27 cellular contexts compared by ENCODE assay signal in genomic region chr15:88975891-88976290, GRCh38.
"Had no signal": no experiment of that assay in that cellular context is flagged by ENCODE, and none has a peak within 500 bp of the region (broad histone marks: within the 10 kb centered on the region; RNA-seq: fewer than 3 reads in every experiment).

No MANE protein-coding gene starts in this region.

- H3K27me3 ChIP-seq: esophagus muscularis mucosa, sigmoid colon, suprapubic skin, tibial nerve had no signal

- H3K4me3 Mint-ChIP-seq: activated naive CD8-positive, alpha-beta T cell; activated T-cell treated with anti-CD3 and anti-CD28 coated beads, Interleukin-2, amount 50 U/mL, for 24 hours; activated T-helper 17 cell treated with anti-CD3 and anti-CD28 coated beads, Interleukin-2, amount 50 U/mL, for 72 hours; naive thymus-derived CD4-positive, alpha-beta T cell; neural crest cell; stimulated activated memory B cell treated with anti-CD40 and anti-IgM and Interleukin-4, amounts not matched to agents 10 μg/mL and 1 μg/mL and 100 μg/mL, for 72 hours had no signal

- H3K36me3 Mint-ChIP-seq: naive thymus-derived CD4-positive, alpha-beta T cell; stimulated activated memory B cell treated with anti-CD40 and anti-IgM and Interleukin-4, amounts not matched to agents 10 μg/mL and 1 μg/mL and 100 μg/mL, for 72 hours had no signal

- H3K4me1 ChIP-seq: esophagus muscularis mucosa, lower lobe of right lung, sigmoid colon, suprapubic skin, tibial nerve had no signal

- DNase-seq: activated CD4-positive, alpha-beta T cell treated with anti-CD3 and anti-CD28 coated beads, Interleukin-2, amount 50 U/mL, for 4 hours; activated CD8-positive, alpha-beta memory T cell treated with anti-CD3 and anti-CD28 coated beads for 24 hours; activated CD8-positive, alpha-beta memory T cell treated with anti-CD3 and anti-CD28 coated beads, Interleukin-2, amount 50 U/mL, for 4 hours; activated naive CD4-positive, alpha-beta T cell; activated T-cell treated with anti-CD3 and anti-CD28 coated beads, Interleukin-2, amount 50 U/mL, for 24 hours; amygdala; cerebellar nuclear complex; kidney; lower lobe of right lung; naive thymus-derived CD4-positive, alpha-beta T cell; occipital lobe; posterior cingulate gyrus; retina; sigmoid colon; stimulated activated CD4-positive, alpha-beta T cell treated with anti-CD3 and anti-CD28 coated beads, Interleukin-15, amount 100 ng/mL, for 24 hours; stomach; T-helper 9 cell had no signal

- FAIRE-seq: kidney, urothelium cell line had no signal

- H3K27ac ChIP-seq: coronary artery, esophagus muscularis mucosa, lower lobe of right lung, sigmoid colon, stomach, suprapubic skin, tibial nerve had no signal

- H3K4me2 ChIP-seq: smooth muscle cell had no signal

- H3K9me3 ChIP-seq: lower lobe of right lung, sigmoid colon, suprapubic skin had no signal

- H3K27ac Mint-ChIP-seq: activated naive CD8-positive, alpha-beta T cell; activated T-cell treated with anti-CD3 and anti-CD28 coated beads, Interleukin-2, amount 50 U/mL, for 24 hours; activated T-helper 17 cell treated with anti-CD3 and anti-CD28 coated beads, Interleukin-2, amount 50 U/mL, for 72 hours; naive thymus-derived CD4-positive, alpha-beta T cell; stimulated activated memory B cell treated with anti-CD40 and anti-IgM and Interleukin-4, amounts not matched to agents 10 μg/mL and 1 μg/mL and 100 μg/mL, for 72 hours had no signal

- H3K9me3 Mint-ChIP-seq: activated T-helper 17 cell treated with anti-CD3 and anti-CD28 coated beads, Interleukin-2, amount 50 U/mL, for 72 hours; stimulated activated memory B cell treated with anti-CD40 and anti-IgM and Interleukin-4, amounts not matched to agents 10 μg/mL and 1 μg/mL and 100 μg/mL, for 72 hours had no signal

- H3K4me3 ChIP-seq: coronary artery, esophagus muscularis mucosa, lower lobe of right lung, sigmoid colon, smooth muscle cell, stomach, suprapubic skin, tibial nerve had no signal

- H3K4me1 Mint-ChIP-seq: activated T-helper 17 cell treated with anti-CD3 and anti-CD28 coated beads, Interleukin-2, amount 50 U/mL, for 72 hours; naive thymus-derived CD4-positive, alpha-beta T cell; neural crest cell; stimulated activated memory B cell treated with anti-CD40 and anti-IgM and Interleukin-4, amounts not matched to agents 10 μg/mL and 1 μg/mL and 100 μg/mL, for 72 hours had no signal

- H3K36me3 ChIP-seq: esophagus muscularis mucosa, lower lobe of right lung, sigmoid colon, stomach, suprapubic skin, tibial nerve had no signal
